ENCODE assay signal across 13 cellular contexts in genomic region chr16:17375388-17376304, GRCh38.
DNase-seq lines count a peak whose midpoint lies in the region; ATAC-seq and TF ChIP-seq lines count a peak whose summit lies in the region.
"Had no signal": no experiment of that assay in that cellular context is flagged by ENCODE, and none has a peak within 500 bp of the region (broad histone marks: within the 10 kb centered on the region; RNA-seq: fewer than 3 reads in every experiment).

No MANE protein-coding gene starts in this region.

- peak; percentile 29 to 31 for ATAC-seq in CD4-positive, CD25-positive, alpha-beta regulatory T cell (ENCODE audit: low read depth in 2 of 2)
- ATAC-seq in GM23338 (no peak), activated B cell treated with CpG ODN at 0.5 μM for 24 hours (ENCODE audit: low read depth) (peak; percentile 65)
- peak; percentile 50 to 63 for ATAC-seq in naive thymus-derived CD8-positive, alpha-beta T cell

- H3K4me1 Mint-ChIP-seq in CD4-positive, CD25-positive, alpha-beta regulatory T cell: peaks cover 18 to 79% (median 45%) of the 10 kb centered on the region in 4 donors
- H3K4me1 Mint-ChIP-seq in GM23338: peaks cover 60% of the 10 kb centered on the region
- peaks cover 84% of the 10 kb centered on the region for H3K4me1 Mint-ChIP-seq in activated B cell treated with CpG ODN at 0.5 μM for 24 hours
- H3K4me1 Mint-ChIP-seq in naive thymus-derived CD8-positive, alpha-beta T cell: peaks cover 36 to 90% (median 73%) of the 10 kb centered on the region in 4 donors

- H3K27me3 Mint-ChIP-seq in CD4-positive, CD25-positive, alpha-beta regulatory T cell: no peaks in the 10 kb centered on the region
- H3K27me3 Mint-ChIP-seq in GM23338 (ENCODE audit: insufficient read depth, low read depth, poor library complexity): peaks cover 8% of the 10 kb centered on the region
- H3K27me3 Mint-ChIP-seq in activated B cell treated with CpG ODN at 0.5 μM for 24 hours: no peaks in the 10 kb centered on the region
- no peaks in the 10 kb centered on the region for H3K27me3 Mint-ChIP-seq in naive thymus-derived CD8-positive, alpha-beta T cell

- H3K27ac ChIP-seq in CD4-positive, CD25-positive, alpha-beta regulatory T cell (ENCODE audit: insufficient read depth, low read length, poor library complexity, severe bottlenecking): no peak overlapping the region
- no peak overlapping the region for H3K27ac ChIP-seq in GM23338 (ENCODE audit: low read depth)

- POLR2A ChIA-PET in activated B cell treated with CpG ODN at 0.5 μM for 24 hours (lab: Charles Lee): interaction anchor here (0.7 to 2.8 kb wide), 5 partner anchors 34 to 189 kb away, joined by 3 to 29 read pairs (median 6); no protein-coding TSS in a partner anchor
- POLR2A ChIA-PET in naive thymus-derived CD8-positive, alpha-beta T cell (lab: Charles Lee): interaction anchor here (0.7 to 1.7 kb wide), 3 partner anchors 14 to 35 kb away, joined by 3 to 5 read pairs (median 5); no protein-coding TSS in a partner anchor

- no peaks in the 10 kb centered on the region for H3K9me3 ChIP-seq in CD4-positive, CD25-positive, alpha-beta regulatory T cell (ENCODE audit: control insufficient read depth in 2 of 2, low read length in 2 of 2)

- no peak overlapping the region for H2AFZ ChIP-seq in GM23338

- no peak overlapping the region for H3K4me3 ChIP-seq in CD4-positive, CD25-positive, alpha-beta regulatory T cell (ENCODE audit: low read depth, low read length)
- no peak overlapping the region for H3K4me3 ChIP-seq in GM23338

- intact Hi-C loops in activated B cell treated with CpG ODN at 0.5 μM for 24 hours (cut with micrococcal nuclease): loop anchor here (1.0 to 10.0 kb wide), 6 partner anchors 97 to 351 kb away; no protein-coding TSS in a partner anchor

- H3K9me2 ChIP-seq in GM23338 (ENCODE audit: insufficient read depth): no peaks in the 10 kb centered on the region

- peaks cover 2% of the 10 kb centered on the region for H3K36me3 Mint-ChIP-seq in CD4-positive, CD25-positive, alpha-beta regulatory T cell
- H3K36me3 Mint-ChIP-seq in GM23338 (ENCODE audit: low read depth): no peaks in the 10 kb centered on the region
- no peaks in the 10 kb centered on the region for H3K36me3 Mint-ChIP-seq in activated B cell treated with CpG ODN at 0.5 μM for 24 hours (ENCODE audit: low read depth)
- H3K36me3 Mint-ChIP-seq in naive thymus-derived CD8-positive, alpha-beta T cell: no peaks in the 10 kb centered on the region

- CTCF ChIA-PET in activated B cell treated with CpG ODN at 0.5 μM for 24 hours (lab: Charles Lee): interaction anchor here (0.6 to 3.4 kb wide), 5 partner anchors 10 to 97 kb away, joined by 3 to 16 read pairs (median 5); no protein-coding TSS in a partner anchor

- no peaks in the 10 kb centered on the region for H3K9me3 Mint-ChIP-seq in CD4-positive, CD25-positive, alpha-beta regulatory T cell
- H3K9me3 Mint-ChIP-seq in GM23338 (no peaks in the 10 kb centered on the region), activated B cell treated with CpG ODN at 0.5 μM for 24 hours (no peaks in the 10 kb centered on the region)
- no peaks in the 10 kb centered on the region for H3K9me3 Mint-ChIP-seq in naive thymus-derived CD8-positive, alpha-beta T cell

- 0 out of 4 replicates have a peak, but pooled peaks of 1 of the 2 experiments have one; percentile 6 for TF ChIP-seq CTCF in GM23338 (conservative IDR thresholded peaks at IDR 0.05; ENCODE audit: low read depth in 2 of 2)
- no peak for TF ChIP-seq CTCF in activated B cell treated with CpG ODN at 0.5 μM for 24 hours (IDR thresholded peaks at IDR 0.05)

- H3K4me3 Mint-ChIP-seq in CD4-positive, CD25-positive, alpha-beta regulatory T cell: peak overlapping the region in 1 of 4 donors; percentile 21
- no peak overlapping the region for H3K4me3 Mint-ChIP-seq in GM23338
- no peak overlapping the region for H3K4me3 Mint-ChIP-seq in activated B cell treated with CpG ODN at 0.5 μM for 24 hours
- peak overlapping the region in 3 of 10 donors; percentile 19 to 34 (median 20) for H3K4me3 Mint-ChIP-seq in naive thymus-derived CD8-positive, alpha-beta T cell

- H3K27ac Mint-ChIP-seq in CD4-positive, CD25-positive, alpha-beta regulatory T cell: peak overlapping the region in 2 of 3 donors; percentile 4 to 29
- H3K27ac Mint-ChIP-seq in GM23338 (peak overlapping the region; percentile 10), activated B cell treated with CpG ODN at 0.5 μM for 24 hours (peak overlapping the region; percentile 66)
- peak overlapping the region in 8 of 10 donors; percentile 16 to 69 (median 53) for H3K27ac Mint-ChIP-seq in naive thymus-derived CD8-positive, alpha-beta T cell

- no peak for DNase-seq in CD4-positive, CD25-positive, alpha-beta regulatory T cell
- DNase-seq in GM23338 (ENCODE audit: low spot score) (no peak), activated B cell treated with CpG ODN at 0.5 μM for 24 hours (no peak), D341Med (ENCODE audit: low spot score) (no peak), ureter (ENCODE audit: low spot score) (no peak), dermis blood vessel endothelial cell (no peak), epidermal melanocyte (ENCODE audit: insufficient read length, low spot score) (no peak)
- no peak for DNase-seq in naive thymus-derived CD8-positive, alpha-beta T cell
- DNase-seq: aorta, DMS 273 treated with DMSO at 0.1 percent for 48 hours, kidney glomerular epithelial cell, NCI-H187, Right ventricle myocardium superior had no signal

- no peaks in the 10 kb centered on the region for H3K27me3 ChIP-seq in CD4-positive, CD25-positive, alpha-beta regulatory T cell (ENCODE audit: control insufficient read depth, insufficient read depth, low read length)
- H3K27me3 ChIP-seq in GM23338 (ENCODE audit: insufficient read depth): no peaks in the 10 kb centered on the region

- H3K4me2 ChIP-seq in GM23338: no peak overlapping the region

- H3F3A ChIP-seq in GM23338 (replicated peaks; ENCODE audit: low read depth): 0 out of 2 replicates have a peak, but pooled peaks cover 5% of the 10 kb centered on the region

- H3K4me1 ChIP-seq in CD4-positive, CD25-positive, alpha-beta regulatory T cell (ENCODE audit: control insufficient read depth, insufficient read depth, low read length, poor library complexity, severe bottlenecking): peaks cover 15% of the 10 kb centered on the region
- peaks cover 46% of the 10 kb centered on the region for H3K4me1 ChIP-seq in GM23338 (ENCODE audit: insufficient read depth)

- H3K79me2 ChIP-seq in GM23338 (replicated peaks; ENCODE audit: insufficient read depth): peaks cover 73% of the 10 kb centered on the region

- H4K20me1 ChIP-seq in GM23338 (replicated peaks; ENCODE audit: insufficient read depth): no peaks in the 10 kb centered on the region

- no peaks in the 10 kb centered on the region for H3K36me3 ChIP-seq in CD4-positive, CD25-positive, alpha-beta regulatory T cell (ENCODE audit: control insufficient read depth, insufficient read depth, low read length)
- H3K36me3 ChIP-seq in GM23338 (ENCODE audit: insufficient read depth): no peaks in the 10 kb centered on the region

TF ChIP-seq in GM23338, 12 proteins besides CTCF, POLR2A, EP300 and RAD21 (continues in another document):
- TF ChIP-seq STAT1 (IDR thresholded peaks at IDR 0.05; ENCODE audit: unreplicated experiment): no peak
- no peak for TF ChIP-seq POLR2AphosphoS5 (IDR thresholded peaks at IDR 0.05; ENCODE audit: low read depth)
- TF ChIP-seq EZH2phosphoT487 (IDR thresholded peaks at IDR 0.05; ENCODE audit: unreplicated experiment): no peak
- no peak for TF ChIP-seq ZNF331 (CRISPR knock-in tag; IDR thresholded peaks at IDR 0.05; ENCODE audit: low read depth)
- no peak for TF ChIP-seq CREB1 (CRISPR knock-in tag; IDR thresholded peaks at IDR 0.05; ENCODE audit: low read depth)

Comparison
In these comparisons a context has a peak if more than half of its experiments do, and no peak if none do; other contexts are left out.
1. H3K27ac Mint-ChIP-seq: peak in every context shown above with its lines; median percentile 66 in activated B cell treated with CpG ODN at 0.5 μM for 24 hours; 53 in naive thymus-derived CD8-positive, alpha-beta T cell; 16 in CD4-positive, CD25-positive, alpha-beta regulatory T cell; 10 in GM23338.